In genomic region chr14:33754264-33754663, GRCh38 we compare ENCODE assay signal across 22 cellular contexts.
DNase-seq lines count a peak whose midpoint lies in the region; TF ChIP-seq lines count a peak whose summit lies in the region.
"Had no signal": no experiment of that assay in that cellular context is flagged by ENCODE, and none has a peak within 500 bp of the region (broad histone marks: within the 10 kb centered on the region; RNA-seq: fewer than 3 reads in every experiment).

No MANE protein-coding gene starts in this region.

- H3K23ac ChIP-seq in neuronal stem cell (ENCODE audit: low read depth, low read length, poor library complexity): no peak overlapping the region

- H3K27me3 ChIP-seq in SJSA1 (replicated peaks) (no peaks in the 10 kb centered on the region), neural progenitor cell (no peaks in the 10 kb centered on the region), MM.1S (replicated peaks; ENCODE audit: insufficient read depth, low read length) (no peaks in the 10 kb centered on the region), neuronal stem cell (ENCODE audit: control insufficient read depth in 3 of 3, insufficient read depth in 3 of 3, low read depth in 1 of 3, low read length in 3 of 3) (no peaks in the 10 kb centered on the region)
- H3K27me3 ChIP-seq: cardiac muscle cell, left lung had no signal

- H3K9me3 ChIP-seq in SJSA1 (replicated peaks) (no peaks in the 10 kb centered on the region), neural progenitor cell (ENCODE audit: low read depth) (no peaks in the 10 kb centered on the region), MM.1S (replicated peaks; ENCODE audit: insufficient read depth, low read length) (no peaks in the 10 kb centered on the region), neuronal stem cell (replicated peaks in 1 of 2; ENCODE audit: control insufficient read depth in 2 of 2, insufficient read depth in 1 of 2, low read depth in 1 of 2, low read length in 2 of 2) (peaks cover 2 to 14% of the 10 kb centered on the region in 2 donors)
- H3K9me3 ChIP-seq: left lung had no signal

- H3K14ac ChIP-seq in neuronal stem cell (ENCODE audit: low read length): no peak overlapping the region

- H3K36me3 Mint-ChIP-seq in neural progenitor cell: peaks cover 3% of the 10 kb centered on the region
- H3K36me3 Mint-ChIP-seq: activated naive CD8-positive, alpha-beta T cell treated with anti-CD3 and anti-CD28 coated beads, Interleukin-2, amount 10 ng/mL, durations not matched to agents 7 days and 5 days; T-cell had no signal

- H3K9ac ChIP-seq in neural progenitor cell (no peak overlapping the region), MM.1S (ENCODE audit: low read length) (no peak overlapping the region), neuronal stem cell (ENCODE audit: low read depth, low read length, poor library complexity) (no peak overlapping the region)

- H2AFZ ChIP-seq in neural progenitor cell (replicated peaks): no peak overlapping the region
- no peak overlapping the region for H2AFZ ChIP-seq in MM.1S (ENCODE audit: low read length)
- H2AFZ ChIP-seq in neuronal stem cell (ENCODE audit: low read length): no peak overlapping the region

- H2BK15ac ChIP-seq in neuronal stem cell (ENCODE audit: low read length): no peak overlapping the region

- no peak overlapping the region for H2BK5ac ChIP-seq in neuronal stem cell (ENCODE audit: low read length)

- no peak overlapping the region for H3K4ac ChIP-seq in neuronal stem cell (ENCODE audit: low read length)

- peak overlapping the region; percentile 4 for H3K27ac Mint-ChIP-seq in neural progenitor cell
- H3K27ac Mint-ChIP-seq: activated naive CD8-positive, alpha-beta T cell treated with anti-CD3 and anti-CD28 coated beads, Interleukin-2, amount 10 ng/mL, durations not matched to agents 7 days and 5 days; activated T-helper 1 cell treated with anti-CD3 and anti-CD28 coated beads, Interleukin-12 subunit alpha, Interleukin-12 subunit beta, Interleukin-2, Interleukin-4 antibody, amounts not matched to agents 30 ng/mL and 10 ng/mL and 1 ng/mL, durations not matched to agents 14 hours and 24 hours and 36 hours; T-cell had no signal

- no peaks in the 10 kb centered on the region for H3K27me3 Mint-ChIP-seq in neural progenitor cell (ENCODE audit: insufficient read depth, low read depth)
- H3K27me3 Mint-ChIP-seq: activated naive CD8-positive, alpha-beta T cell treated with anti-CD3 and anti-CD28 coated beads, Interleukin-2, amount 10 ng/mL, durations not matched to agents 7 days and 5 days had no signal

- DNase-seq in GM04503 (ENCODE audit: low read depth) (peak; percentile 14), SJSA1 (ENCODE audit: low read depth in 1 of 2, low spot score in 2 of 2) (peak; percentile 56 to 57), fibroblast of the aortic adventitia (ENCODE audit: low read depth) (peak; percentile 51), neural progenitor cell (ENCODE audit: low spot score) (no peak), activated gamma-delta T cell (lab: John Stamatoyannopoulos, UW) (no peak), MM.1S (no peak), UCSD-AML1 (lab: John Stamatoyannopoulos, UW; ENCODE audit: unreplicated experiment) (no peak), neuronal stem cell (ENCODE audit: low spot score) (no peak)
- DNase-seq: activated CD8-positive, alpha-beta memory T cell treated with anti-CD3 and anti-CD28 coated beads for 24 hours; activated naive CD8-positive, alpha-beta T cell treated with anti-CD3 and anti-CD28 coated beads, Interleukin-2, amount 10 ng/mL, durations not matched to agents 7 days and 5 days; AML-193; GF-D8; hypothalamus; left lung; NCI-H1694; NCI-H446 treated with DMSO at 0.1 percent for 48 hours; stimulated activated CD4-positive, alpha-beta T cell treated with anti-CD3 and anti-CD28 coated beads, Interleukin-4, amount 100 ng/mL, for 1 hour; substantia nigra; T-cell had no signal

- no peaks in the 10 kb centered on the region for H3K79me1 ChIP-seq in neuronal stem cell (ENCODE audit: low read depth, low read length)

- H3K4me1 ChIP-seq in SJSA1 (replicated peaks): peaks cover 24% of the 10 kb centered on the region
- H3K4me1 ChIP-seq in neural progenitor cell: peaks cover 8% of the 10 kb centered on the region
- H3K4me1 ChIP-seq in MM.1S (ENCODE audit: low read length): no peaks in the 10 kb centered on the region
- peaks cover 0 to 13% of the 10 kb centered on the region in 2 donors for H3K4me1 ChIP-seq in neuronal stem cell (ENCODE audit: control insufficient read depth in 2 of 2, insufficient read depth in 1 of 2, low read depth in 1 of 2, low read length in 2 of 2)
- H3K4me1 ChIP-seq: left lung had no signal

- TF ChIP-seq CTCF in fibroblast of the aortic adventitia (IDR thresholded peaks at IDR 0.05; ENCODE audit: insufficient read depth, low read length) (no peak), neural progenitor cell (IDR thresholded peaks at IDR 0.05) (no peak), MM.1S (IDR thresholded peaks at IDR 0.05; ENCODE audit: low read length) (no peak)

- H3K79me2 ChIP-seq in neural progenitor cell (ENCODE audit: low read depth) (no peaks in the 10 kb centered on the region), MM.1S (ENCODE audit: low read length) (no peaks in the 10 kb centered on the region)

- H4K91ac ChIP-seq in neuronal stem cell (ENCODE audit: low read depth, low read length, poor library complexity): no peak overlapping the region

- H4K20me1 ChIP-seq in neural progenitor cell (ENCODE audit: low read depth): no peaks in the 10 kb centered on the region
- H4K20me1 ChIP-seq in MM.1S (ENCODE audit: insufficient read depth, low read length): no peaks in the 10 kb centered on the region

- WGBS in neuronal stem cell (ENCODE audit: extremely low coverage in 2 of 2, insufficient read length in 2 of 2, insufficient replicate concordance in 1 of 2), 2 donors: no CpG with 5 or more reads among the region's 4 CpGs

- H3K27ac ChIP-seq in SJSA1 (peak overlapping the region; percentile 35; the same call in 1 of the 2 replicates), neural progenitor cell (no peak overlapping the region), MM.1S (ENCODE audit: low read length) (no peak overlapping the region), neuronal stem cell (replicated peaks; ENCODE audit: low read length) (no peak overlapping the region)
- H3K27ac ChIP-seq: cardiac muscle cell, left lung, VCaP had no signal

- no peaks in the 10 kb centered on the region for H3F3A ChIP-seq in neural progenitor cell (ENCODE audit: low read depth)
- H3F3A ChIP-seq in MM.1S (ENCODE audit: insufficient read depth, low read length): no peaks in the 10 kb centered on the region

- H3K4me3 ChIP-seq in SJSA1 (no peak overlapping the region), fibroblast of the aortic adventitia (ENCODE audit: low read depth, low read length) (no peak overlapping the region), neural progenitor cell (no peak overlapping the region), MM.1S (ENCODE audit: low read length) (no peak overlapping the region), neuronal stem cell (ENCODE audit: low read length in 2 of 2) (no peak overlapping the region)
- H3K4me3 ChIP-seq: cardiac muscle cell, left lung had no signal

- peaks cover 9% of the 10 kb centered on the region for H3K4me1 Mint-ChIP-seq in neural progenitor cell
- H3K4me1 Mint-ChIP-seq: activated naive CD8-positive, alpha-beta T cell treated with anti-CD3 and anti-CD28 coated beads, Interleukin-2, amount 10 ng/mL, durations not matched to agents 7 days and 5 days; T-cell had no signal

- H2BK120ac ChIP-seq in neuronal stem cell (ENCODE audit: low read depth, low read length): no peak overlapping the region

- H2BK12ac ChIP-seq in neuronal stem cell (ENCODE audit: low read length): no peak overlapping the region

- no peaks in the 10 kb centered on the region for H3K9me2 ChIP-seq in MM.1S (replicated peaks; ENCODE audit: insufficient read depth, low read length)

- H3K4me2 ChIP-seq in neural progenitor cell: no peak overlapping the region
- H3K4me2 ChIP-seq in MM.1S (ENCODE audit: low read depth, low read length): no peak overlapping the region
- no peak overlapping the region for H3K4me2 ChIP-seq in neuronal stem cell (ENCODE audit: insufficient read depth, low read length, poor library complexity, severe bottlenecking)

- no peak overlapping the region for H3K18ac ChIP-seq in neuronal stem cell (ENCODE audit: low read length)

- peaks cover 6% of the 10 kb centered on the region for H3K9me3 Mint-ChIP-seq in neural progenitor cell
- H3K9me3 Mint-ChIP-seq: activated naive CD8-positive, alpha-beta T cell treated with anti-CD3 and anti-CD28 coated beads, Interleukin-2, amount 10 ng/mL, durations not matched to agents 7 days and 5 days; activated T-helper 1 cell treated with anti-CD3 and anti-CD28 coated beads, Interleukin-12 subunit alpha, Interleukin-12 subunit beta, Interleukin-2, Interleukin-4 antibody, amounts not matched to agents 30 ng/mL and 10 ng/mL and 1 ng/mL, durations not matched to agents 14 hours and 24 hours and 36 hours; T-cell had no signal

- no peak overlapping the region for H3K4me3 Mint-ChIP-seq in neural progenitor cell
- H3K4me3 Mint-ChIP-seq: activated naive CD8-positive, alpha-beta T cell treated with anti-CD3 and anti-CD28 coated beads, Interleukin-2, amount 10 ng/mL, durations not matched to agents 7 days and 5 days; activated T-helper 1 cell treated with anti-CD3 and anti-CD28 coated beads, Interleukin-12 subunit alpha, Interleukin-12 subunit beta, Interleukin-2, Interleukin-4 antibody, amounts not matched to agents 30 ng/mL and 10 ng/mL and 1 ng/mL, durations not matched to agents 14 hours and 24 hours and 36 hours; T-cell had no signal

- no peak overlapping the region for H4K8ac ChIP-seq in neuronal stem cell (ENCODE audit: low read depth, low read length)

- H2AK5ac ChIP-seq in neuronal stem cell (ENCODE audit: low read depth, low read length): no peak overlapping the region

- no peaks in the 10 kb centered on the region for H3K36me3 ChIP-seq in SJSA1
- no peaks in the 10 kb centered on the region for H3K36me3 ChIP-seq in neural progenitor cell
- H3K36me3 ChIP-seq in MM.1S (replicated peaks; ENCODE audit: insufficient read depth, low read length): no peaks in the 10 kb centered on the region
- peaks cover 0 to 16% of the 10 kb centered on the region in 2 donors for H3K36me3 ChIP-seq in neuronal stem cell (replicated peaks in 1 of 2; ENCODE audit: control insufficient read depth in 2 of 2, insufficient read depth in 2 of 2, low read length in 2 of 2)
- H3K36me3 ChIP-seq: cardiac muscle cell, left lung had no signal

Comparison
In these comparisons a context has a peak if more than half of its experiments do, and no peak if none do; other contexts are left out.
1. DNase-seq: peak in GM04503 (single experiment), SJSA1 (2 of 2) and fibroblast of the aortic adventitia (single experiment); none in neural progenitor cell (single experiment), activated gamma-delta T cell (single experiment), MM.1S (single experiment), UCSD-AML1 (single experiment) and neuronal stem cell (single experiment).